In genomic region chr6:24702720-24703282, GRCh38 we compare ENCODE assay signal across 15 cellular contexts. TPM values are rescaled to one million over a fixed set of nuclear protein-coding genes. Genes with fewer than 3 reads are reported as not detected.
DNase-seq lines count a peak whose midpoint lies in the region; ATAC-seq and TF ChIP-seq lines count a peak whose summit lies in the region.
"Had no signal": no experiment of that assay in that cellular context is flagged by ENCODE, and none has a peak within 500 bp of the region (broad histone marks: within the 10 kb centered on the region; RNA-seq: fewer than 3 reads in every experiment).

No MANE protein-coding gene starts in this region.

- no peak overlapping the region for H3K9ac ChIP-seq in subcutaneous abdominal adipose tissue (ENCODE audit: low read length in 5 of 5)

- peak overlapping the region; percentile 78 for H3K27ac ChIP-seq in cardiac muscle cell
- no peak overlapping the region for H3K27ac ChIP-seq in RWPE2 (ENCODE audit: poor library complexity, severe bottlenecking)
- H3K27ac ChIP-seq in hepatocyte: peak overlapping the region; percentile 11
- peak overlapping the region; percentile 17 for H3K27ac ChIP-seq in subcutaneous abdominal adipose tissue (ENCODE audit: low read depth, low read length)
- H3K27ac ChIP-seq: foreskin keratinocyte, left ventricle myocardium inferior had no signal

- peaks cover 11% of the 10 kb centered on the region for H3K4me1 Mint-ChIP-seq in activated T-helper 2 cell treated with anti-CD3 and anti-CD28 coated beads, Interferon-gamma antibody, Interleukin-2, Interleukin-4, amounts not matched to agents 10 μg/mL and 5 μg/mL and 100 μg/mL, durations not matched to agents 14 hours and 24 hours and 36 hours (ENCODE audit: low read depth)

- no peaks in the 10 kb centered on the region for H3K27me3 Mint-ChIP-seq in activated T-helper 2 cell treated with anti-CD3 and anti-CD28 coated beads, Interferon-gamma antibody, Interleukin-2, Interleukin-4, amounts not matched to agents 10 μg/mL and 5 μg/mL and 100 μg/mL, durations not matched to agents 14 hours and 24 hours and 36 hours (ENCODE audit: low read depth)

- TF ChIP-seq CTCF in cardiac muscle cell (IDR thresholded peaks at IDR 0.05; ENCODE audit: low read depth, low read length) (no peak), RWPE2 (IDR thresholded peaks at IDR 0.05; ENCODE audit: poor library complexity, severe bottlenecking) (no peak), hepatocyte (IDR thresholded peaks at IDR 0.05; ENCODE audit: poor library complexity) (no peak)

- H3K36me3 Mint-ChIP-seq in activated T-helper 2 cell treated with anti-CD3 and anti-CD28 coated beads, Interferon-gamma antibody, Interleukin-2, Interleukin-4, amounts not matched to agents 10 μg/mL and 5 μg/mL and 100 μg/mL, durations not matched to agents 14 hours and 24 hours and 36 hours (ENCODE audit: low read depth): peaks cover 75% of the 10 kb centered on the region

- intact Hi-C loops in Right ventricle myocardium superior (cut with DNase I): loop anchor here (10.0 kb wide), 1 partner anchor 278 kb away; no protein-coding TSS in a partner anchor
- intact Hi-C loops in activated T-helper 2 cell treated with anti-CD3 and anti-CD28 coated beads, Interferon-gamma antibody, Interleukin-2, Interleukin-4, amounts not matched to agents 10 μg/mL and 5 μg/mL and 100 μg/mL, durations not matched to agents 14 hours and 24 hours and 36 hours (cut with micrococcal nuclease): no loop called here

- no peak overlapping the region for H3K4me2 ChIP-seq in hepatocyte

- H3K4me1 ChIP-seq in cardiac muscle cell (ENCODE audit: low read depth) (peaks cover 4% of the 10 kb centered on the region), RWPE2 (ENCODE audit: insufficient read depth, poor library complexity, severe bottlenecking) (no peaks in the 10 kb centered on the region), hepatocyte (ENCODE audit: insufficient read depth) (no peaks in the 10 kb centered on the region), subcutaneous abdominal adipose tissue (ENCODE audit: control insufficient read depth in 5 of 5, insufficient read depth in 5 of 5, low read length in 5 of 5) (peaks cover 0 to 5% (median 0%) of the 10 kb centered on the region in 5 donors)
- H3K4me1 ChIP-seq: foreskin keratinocyte had no signal

- H2AFZ ChIP-seq in hepatocyte: no peak overlapping the region

- no peak overlapping the region for H3K27ac Mint-ChIP-seq in activated T-helper 2 cell treated with anti-CD3 and anti-CD28 coated beads, Interferon-gamma antibody, Interleukin-2, Interleukin-4, amounts not matched to agents 10 μg/mL and 5 μg/mL and 100 μg/mL, durations not matched to agents 14 hours and 24 hours and 36 hours

- H3K27me3 ChIP-seq in cardiac muscle cell (no peaks in the 10 kb centered on the region), RWPE2 (ENCODE audit: insufficient read depth, poor library complexity, severe bottlenecking) (no peaks in the 10 kb centered on the region), hepatocyte (no peaks in the 10 kb centered on the region), subcutaneous abdominal adipose tissue (ENCODE audit: control insufficient read depth in 5 of 5, insufficient read depth in 4 of 5, low read length in 5 of 5) (no peaks in the 10 kb centered on the region)
- H3K27me3 ChIP-seq: foreskin keratinocyte had no signal

- peaks cover 5% of the 10 kb centered on the region for H4K20me1 ChIP-seq in hepatocyte (ENCODE audit: insufficient read depth, poor library complexity, severe bottlenecking)

- no peaks in the 10 kb centered on the region for H3K79me2 ChIP-seq in hepatocyte

- 90% methylated on average over 4 of the region's 4 CpGs for WGBS in hepatocyte (ENCODE audit: low lambda C conversion rate, missing lambda C conversion rate)

- H3K36me3 ChIP-seq in cardiac muscle cell (peaks cover 51% of the 10 kb centered on the region), RWPE2 (ENCODE audit: low read depth) (peaks cover 71% of the 10 kb centered on the region), hepatocyte (replicated peaks; ENCODE audit: insufficient read depth, low read depth) (peaks cover 7% of the 10 kb centered on the region), subcutaneous abdominal adipose tissue (ENCODE audit: control insufficient read depth in 5 of 5, insufficient read depth in 5 of 5, low read length in 5 of 5) (peaks cover 41 to 64% (median 45%) of the 10 kb centered on the region in 5 donors)

- H3K4me3 ChIP-seq in cardiac muscle cell (no peak overlapping the region), RWPE2 (ENCODE audit: severe bottlenecking) (no peak overlapping the region), hepatocyte (no peak overlapping the region), subcutaneous abdominal adipose tissue (ENCODE audit: low read depth in 1 of 5, low read length in 5 of 5) (no peak overlapping the region)
- H3K4me3 ChIP-seq: left ventricle myocardium inferior had no signal

- ATAC-seq in Right ventricle myocardium superior (ENCODE audit: poor library complexity) (no peak), RWPE2 (ENCODE audit: low read depth) (peak; percentile 22; the same call in 1 of the 3 replicates), GM21528 (IDR thresholded peaks at IDR 0.05; ENCODE audit: low FRiP score, unreplicated experiment) (no peak)
- ATAC-seq: foreskin keratinocyte had no signal

- H3K9me3 ChIP-seq in cardiac muscle cell (ENCODE audit: low read depth) (no peaks in the 10 kb centered on the region), RWPE2 (ENCODE audit: severe bottlenecking) (no peaks in the 10 kb centered on the region), hepatocyte (ENCODE audit: low read depth) (no peaks in the 10 kb centered on the region), subcutaneous abdominal adipose tissue (ENCODE audit: control insufficient read depth in 5 of 5, low read length in 5 of 5) (no peaks in the 10 kb centered on the region)
- H3K9me3 ChIP-seq: left ventricle myocardium inferior had no signal

- H3K9me2 ChIP-seq in hepatocyte (replicated peaks; ENCODE audit: insufficient read depth): no peaks in the 10 kb centered on the region

- no peak overlapping the region for H3K4me3 Mint-ChIP-seq in activated T-helper 2 cell treated with anti-CD3 and anti-CD28 coated beads, Interferon-gamma antibody, Interleukin-2, Interleukin-4, amounts not matched to agents 10 μg/mL and 5 μg/mL and 100 μg/mL, durations not matched to agents 14 hours and 24 hours and 36 hours (ENCODE audit: low read depth)

- no peak for DNase-seq in cardiac muscle cell (ENCODE audit: low read depth in 1 of 2, low spot score in 1 of 2)
- DNase-seq in Right ventricle myocardium superior: no peak
- no peak for DNase-seq in RWPE2 (ENCODE audit: low spot score)
- DNase-seq in hepatocyte (ENCODE audit: low spot score): no peak
- no peak for DNase-seq in activated T-helper 2 cell treated with anti-CD3 and anti-CD28 coated beads, Interferon-gamma antibody, Interleukin-2, Interleukin-4, amounts not matched to agents 10 μg/mL and 5 μg/mL and 100 μg/mL, durations not matched to agents 14 hours and 24 hours and 36 hours (ENCODE audit: low spot score)
- DNase-seq in AG08395 (ENCODE audit: low spot score): no peak
- DNase-seq: AML-193; central memory CD4-positive, alpha-beta T cell; foreskin keratinocyte; left ventricle myocardium inferior; NCI-H1694 treated with DMSO at 0.1 percent for 48 hours; SIG-M5 had no signal

- H3K9me3 Mint-ChIP-seq in activated T-helper 2 cell treated with anti-CD3 and anti-CD28 coated beads, Interferon-gamma antibody, Interleukin-2, Interleukin-4, amounts not matched to agents 10 μg/mL and 5 μg/mL and 100 μg/mL, durations not matched to agents 14 hours and 24 hours and 36 hours: no peaks in the 10 kb centered on the region

RNA-seq across cellular contexts. Expression of gene C6orf62, which starts 16.2 kb away (rescaled TPM):
- total RNA-seq in cardiac muscle cell (52.7 and 59.7 TPM in 2 replicates), Right ventricle myocardium superior (37.6 TPM), hepatocyte (64.1 and 72.1 TPM in 2 replicates)
- polyA plus RNA-seq in cardiac muscle cell (52.8 and 59.6 TPM in 2 replicates), hepatocyte (27.2 and 29.6 TPM in 2 replicates)
- total RNA-seq in activated T-helper 2 cell treated with anti-CD3 and anti-CD28 coated beads, Interferon-gamma antibody, Interleukin-2, Interleukin-4, amounts not matched to agents 10 μg/mL and 5 μg/mL and 100 μg/mL, durations not matched to agents 14 hours and 24 hours and 36 hours: 117 and 122 TPM in 2 replicates

RNA-seq across cellular contexts. Expression of gene ACOT13, which starts 35.9 kb away (rescaled TPM):
- 29.0 and 30.7 TPM in 2 replicates for total RNA-seq in cardiac muscle cell
- 127 and 173 TPM in 2 replicates for polyA plus RNA-seq in cardiac muscle cell
- total RNA-seq in Right ventricle myocardium superior: 74.3 TPM
- 19.7 and 30.1 TPM in 2 replicates for total RNA-seq in hepatocyte
- 52.5 and 61.6 TPM in 2 replicates for polyA plus RNA-seq in hepatocyte
- 30.2 and 36.6 TPM in 2 replicates for total RNA-seq in activated T-helper 2 cell treated with anti-CD3 and anti-CD28 coated beads, Interferon-gamma antibody, Interleukin-2, Interleukin-4, amounts not matched to agents 10 μg/mL and 5 μg/mL and 100 μg/mL, durations not matched to agents 14 hours and 24 hours and 36 hours

RNA-seq across cellular contexts. Expression of gene TDP2, which starts 36.1 kb away (rescaled TPM):
- total RNA-seq in cardiac muscle cell (36.6 and 46.6 TPM in 2 replicates), Right ventricle myocardium superior (20.3 TPM), hepatocyte (106 and 117 TPM in 2 replicates)
- polyA plus RNA-seq in cardiac muscle cell (59.0 and 68.7 TPM in 2 replicates), hepatocyte (58.3 and 75.5 TPM in 2 replicates)
- 45.6 and 47.0 TPM in 2 replicates for total RNA-seq in activated T-helper 2 cell treated with anti-CD3 and anti-CD28 coated beads, Interferon-gamma antibody, Interleukin-2, Interleukin-4, amounts not matched to agents 10 μg/mL and 5 μg/mL and 100 μg/mL, durations not matched to agents 14 hours and 24 hours and 36 hours

RNA-seq across cellular contexts. Expression of gene KIAA0319, which starts 56.8 kb away (rescaled TPM):
- total RNA-seq in cardiac muscle cell (5.2 and 6.2 TPM in 2 replicates), Right ventricle myocardium superior (not detected), hepatocyte (0.32 and 0.47 TPM in 2 replicates)
- polyA plus RNA-seq in cardiac muscle cell (6.0 and 6.6 TPM in 2 replicates), hepatocyte (0.42 and 0.44 TPM in 2 replicates)
- total RNA-seq in activated T-helper 2 cell treated with anti-CD3 and anti-CD28 coated beads, Interferon-gamma antibody, Interleukin-2, Interleukin-4, amounts not matched to agents 10 μg/mL and 5 μg/mL and 100 μg/mL, durations not matched to agents 14 hours and 24 hours and 36 hours: not detected in 2 replicates
- total RNA-seq: foreskin keratinocyte, HT1080, left ventricle myocardium inferior had no signal
- polyA plus RNA-seq: foreskin keratinocyte had no signal
